Comparison of ENCODE assay signal across 8 cellular contexts in genomic region chr16:10385725-10386516, GRCh38. TPM values are rescaled to one million over a fixed set of nuclear protein-coding genes. Genes with fewer than 3 reads are reported as not detected.
A peak's percentile ranks its signal among the peaks of the same experiment; 100 is the strongest.
DNase-seq lines count a peak whose midpoint lies in the region; ATAC-seq and TF ChIP-seq lines count a peak whose summit lies in the region.

Gene ATF7IP2 (plus strand): TSS chr16:10386061. CDS start chr16:10430621, 44,560 bp downstream.

- H3K27ac ChIP-seq in upper lobe of right lung: peak within 1 kb of the TSS; percentile 73

- no peaks in the 10 kb centered on the region for H3K9me3 ChIP-seq in adipocyte (ENCODE audit: control insufficient read depth, low read length)
- no peaks in the 10 kb centered on the region for H3K9me3 ChIP-seq in upper lobe of right lung

- POLR2A ChIA-PET in AG04449 (lab: Yijun Ruan, JAX): no interaction called here

- ATAC-seq in GM19043 (IDR thresholded peaks at IDR 0.05; ENCODE audit: low read depth, unreplicated experiment) (peak; percentile 89), HG03432 (IDR thresholded peaks at IDR 0.05; ENCODE audit: unreplicated experiment) (peak; percentile 94), left cardiac atrium (peak; percentile 99), upper lobe of right lung (peak; percentile 99)

- H3K4me1 ChIP-seq in adipocyte (ENCODE audit: control insufficient read depth, insufficient read depth, low read length) (peaks cover 8% of the 10 kb centered on the region), upper lobe of right lung (no peaks in the 10 kb centered on the region)

- TF ChIP-seq CTCF in AG04449 (IDR thresholded peaks at IDR 0.05; ENCODE audit: insufficient read depth, low read length, missing control alignments): no peak
- TF ChIP-seq CTCF in upper lobe of right lung (IDR thresholded peaks at IDR 0.05): no peak

- intact Hi-C loops in left cardiac atrium (cut with DNase I) (no loop called here), posterior vena cava (cut with DNase I) (no loop called here), upper lobe of right lung (cut with DNase I) (no loop called here)

- H3K27me3 ChIP-seq in adipocyte (replicated peaks; ENCODE audit: control insufficient read depth, insufficient read depth, low read length) (no peaks in the 10 kb centered on the region), upper lobe of right lung (no peaks in the 10 kb centered on the region)

- peak within 1 kb of the TSS; percentile 83 for H3K9ac ChIP-seq in adipocyte (ENCODE audit: low read length)

- no peaks in the 10 kb centered on the region for H3K36me3 ChIP-seq in adipocyte (ENCODE audit: control insufficient read depth, insufficient read depth, low read length, severe bottlenecking)
- no peaks in the 10 kb centered on the region for H3K36me3 ChIP-seq in upper lobe of right lung

- DNase-seq in AG04449 (ENCODE audit: low read depth, low spot score) (peak; percentile 41), SW480 (ENCODE audit: low spot score) (peak; percentile 91), adipocyte (ENCODE audit: low read depth) (peak; percentile 94), left cardiac atrium (peak; percentile 95), posterior vena cava (ENCODE audit: low spot score) (peak; percentile 95), upper lobe of right lung (peak; percentile 95)

- CTCF ChIA-PET in AG04449 (lab: Yijun Ruan, JAX): interaction anchor here (1.0 kb wide), 1 partner anchor 123 kb away, joined by 3 read pairs; no protein-coding TSS in a partner anchor

- H3K4me3 ChIP-seq in AG04449 (ENCODE audit: low read depth, low read length): peak within 1 kb of the TSS; percentile 75
- peak within 1 kb of the TSS; percentile 86 for H3K4me3 ChIP-seq in adipocyte (ENCODE audit: low read length)
- H3K4me3 ChIP-seq in upper lobe of right lung: peak within 1 kb of the TSS; percentile 64

RNA-seq across cellular contexts. Expression of gene ATF7IP2, which starts in this region (rescaled TPM):
- total RNA-seq in left cardiac atrium (10 to 100 TPM; 24.8 to 28.9 TPM), posterior vena cava (1 to 10 TPM; 4.9 to 8.8 TPM), upper lobe of right lung (12.3 TPM)

Comparison
In these comparisons a context has a peak if more than half of its experiments do, and no peak if none do; other contexts are left out.
1. Peak in every context shown above with its lines: DNase-seq, ATAC-seq, H3K4me3 ChIP-seq and H3K27ac ChIP-seq.
2. DNase-seq: peak in every context shown above with its lines; median percentile 95 in left cardiac atrium; 95 in posterior vena cava; 95 in upper lobe of right lung; 94 in adipocyte; 91 in SW480; 41 in AG04449.